Comparison of ENCODE assay signal across 10 cellular contexts in genomic region chr3:158167737-158168469, GRCh38. TPM values are rescaled to one million over a fixed set of nuclear protein-coding genes. Genes with fewer than 3 reads are reported as not detected.
DNase-seq lines count a peak whose midpoint lies in the region; ATAC-seq and TF ChIP-seq lines count a peak whose summit lies in the region.
"Had no signal": no experiment of that assay in that cellular context is flagged by ENCODE, and none has a peak within 500 bp of the region (broad histone marks: within the 10 kb centered on the region; RNA-seq: fewer than 3 reads in every experiment).

No MANE protein-coding gene starts in this region.

- H3K4me3 ChIP-seq in RWPE2 (ENCODE audit: severe bottlenecking) (no peak overlapping the region), fibroblast of lung (replicated peaks in 1 of 4; ENCODE audit: control extremely low read depth in 1 of 4, insufficient read depth in 1 of 4, low read depth in 3 of 4, low read length in 4 of 4) (no peak overlapping the region)

- H4K20me1 ChIP-seq in fibroblast of lung (ENCODE audit: control insufficient read depth, extremely low read depth, insufficient read depth, low read length), result peaks cover 1% of the 10 kb centered on the region

- H3K27me3 ChIP-seq in RWPE2 (ENCODE audit: insufficient read depth, poor library complexity, severe bottlenecking) (no peaks in the 10 kb centered on the region), fibroblast of lung (ENCODE audit: control insufficient read depth, insufficient read depth, low read length) (no peaks in the 10 kb centered on the region)
- H3K27me3 ChIP-seq: neutrophil had no signal

- H3K4me2 ChIP-seq in fibroblast of lung (ENCODE audit: extremely low read depth, insufficient read depth, low read length), result peak overlapping the region; percentile 26

- peaks cover 26% of the 10 kb centered on the region for H3K4me1 ChIP-seq in RWPE2 (ENCODE audit: insufficient read depth, poor library complexity, severe bottlenecking)
- H3K4me1 ChIP-seq in fibroblast of lung (ENCODE audit: control insufficient read depth, extremely low read depth, insufficient read depth, low read length), result peaks cover 10% of the 10 kb centered on the region

- H3K9ac ChIP-seq in fibroblast of lung (ENCODE audit: insufficient read depth, low read length), result no peak overlapping the region

- H3K36me3 ChIP-seq in RWPE2 (ENCODE audit: low read depth) (no peaks in the 10 kb centered on the region), fibroblast of lung (ENCODE audit: control insufficient read depth, insufficient read depth, low read length) (no peaks in the 10 kb centered on the region)
- H3K36me3 ChIP-seq: neutrophil had no signal

- no peak for TF ChIP-seq CTCF in RWPE2 (IDR thresholded peaks at IDR 0.05; ENCODE audit: poor library complexity, severe bottlenecking)
- TF ChIP-seq CTCF in fibroblast of lung (conservative IDR thresholded peaks at IDR 0.05 in 1 of 2, IDR thresholded peaks at IDR 0.05 in 1 of 2; ENCODE audit: low read depth in 1 of 2, low read length in 2 of 2), result no peak

- H3K9me3 ChIP-seq in RWPE2 (ENCODE audit: severe bottlenecking) (no peaks in the 10 kb centered on the region), fibroblast of lung (ENCODE audit: control insufficient read depth, insufficient read depth, low read depth, low read length) (no peaks in the 10 kb centered on the region)
- H3K9me3 ChIP-seq: neutrophil had no signal

- no peaks in the 10 kb centered on the region for H3K79me2 ChIP-seq in fibroblast of lung (ENCODE audit: control insufficient read depth, insufficient read depth, low read length)

- no peak overlapping the region for H3K27ac ChIP-seq in RWPE2 (ENCODE audit: poor library complexity, severe bottlenecking)
- H3K27ac ChIP-seq in fibroblast of lung (ENCODE audit: insufficient read depth, low read length), result no peak overlapping the region
- H3K27ac ChIP-seq: neutrophil had no signal

- no peak overlapping the region for H2AFZ ChIP-seq in fibroblast of lung (ENCODE audit: low read length)

- DNase-seq in stimulated activated CD4-positive, alpha-beta T cell treated with anti-CD3 and anti-CD28 coated beads, Interleukin-4, amount 100 ng/mL, for 24 hours, result peak; percentile 16
- no peak for DNase-seq in stimulated activated CD4-positive, alpha-beta T cell treated with anti-CD3 and anti-CD28 coated beads, Interleukin-12 subunit alpha, Interleukin-12 subunit beta, amount 100 ng/mL, for 4 hours
- no peak for DNase-seq in RWPE2 (ENCODE audit: low spot score)
- peak; percentile 98 for DNase-seq in fibroblast of lung (ENCODE audit: low read depth in 2 of 2)
- DNase-seq: activated naive CD4-positive, alpha-beta T cell had no signal

- ATAC-seq in RWPE2 (ENCODE audit: low read depth), result peak; percentile 98
- ATAC-seq in HG02840 (IDR thresholded peaks at IDR 0.05; ENCODE audit: low FRiP score, unreplicated experiment), result no peak
- no peak for ATAC-seq in GM21423 (IDR thresholded peaks at IDR 0.05; ENCODE audit: unreplicated experiment)
- ATAC-seq in HG02981 (IDR thresholded peaks at IDR 0.05; ENCODE audit: unreplicated experiment), result no peak
- no peak for ATAC-seq in GM19023 (IDR thresholded peaks at IDR 0.05; ENCODE audit: unreplicated experiment)

RNA-seq across cellular contexts. Expression of gene RSRC1, which starts 58.0 kb away (rescaled TPM):
- total RNA-seq in fibroblast of lung, result 38.5 and 43.1 TPM in 2 replicates
- 12.6 and 18.0 TPM in 2 replicates for polyA plus RNA-seq in fibroblast of lung
- 16.2 and 24.3 TPM in 2 replicates for polyA plus RNA-seq in fibroblast of lung (2012)
- 0.15 TPM in 1 of 2 replicates, not detected in the other for polyA minus RNA-seq in fibroblast of lung (ENCODE audit: low replicate concordance)

Comparison
In these comparisons a context has a peak if more than half of its experiments do, and no peak if none do; other contexts are left out.
1. DNase-seq: peak in stimulated activated CD4-positive, alpha-beta T cell treated with anti-CD3 and anti-CD28 coated beads, Interleukin-4, amount 100 ng/mL, for 24 hours (single experiment) and fibroblast of lung (2 of 2); none in stimulated activated CD4-positive, alpha-beta T cell treated with anti-CD3 and anti-CD28 coated beads, Interleukin-12 subunit alpha, Interleukin-12 subunit beta, amount 100 ng/mL, for 4 hours (single experiment) and RWPE2 (single experiment).